Comparison of ENCODE assay signal across 14 cellular contexts in the genomic region with DNA sequence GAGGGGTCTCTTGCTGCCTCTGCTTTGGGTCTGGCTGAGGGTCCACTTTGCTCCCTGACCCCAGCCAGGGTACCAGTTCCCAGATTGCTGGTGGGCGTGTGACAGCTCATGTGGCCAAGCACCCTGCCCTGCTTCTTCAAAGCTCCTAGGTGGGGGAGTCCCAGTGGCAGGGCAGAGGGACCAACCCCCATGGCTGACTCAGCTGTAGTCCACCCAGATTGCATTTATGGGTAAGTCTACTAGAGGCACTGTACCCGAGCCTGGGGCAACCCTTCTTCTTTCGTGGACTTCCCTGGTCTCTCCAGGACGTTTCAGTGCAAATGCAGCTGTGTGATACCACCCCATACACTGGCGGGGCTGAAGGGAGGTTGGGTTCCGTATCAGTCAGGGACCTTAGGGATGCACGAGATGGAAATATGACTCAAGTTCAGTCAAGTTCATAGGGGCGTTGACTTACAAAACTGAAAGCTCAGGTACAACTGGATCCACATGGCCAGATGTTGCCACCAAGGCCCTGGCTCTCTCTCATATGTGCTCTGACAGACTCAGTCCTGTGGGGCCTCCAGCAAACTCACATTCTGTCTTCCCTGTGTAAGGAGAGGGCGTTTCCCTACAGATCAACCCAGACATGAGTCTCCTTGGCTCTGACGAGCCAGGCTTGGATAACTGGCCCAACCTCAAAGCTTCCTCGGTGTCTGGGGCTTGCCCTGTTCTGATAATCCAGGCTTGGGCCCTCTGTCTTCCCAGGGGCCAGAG. TPM values are rescaled to one million over a fixed set of nuclear protein-coding genes. Genes with fewer than 3 reads are reported as not detected.
DNase-seq lines count a peak whose midpoint lies in the region; ATAC-seq and TF ChIP-seq lines count a peak whose summit lies in the region.
"Had no signal": no experiment of that assay in that cellular context is flagged by ENCODE, and none has a peak within 500 bp of the region (broad histone marks: within the 10 kb centered on the region; RNA-seq: fewer than 3 reads in every experiment).

No MANE protein-coding gene starts in this region.

- ATAC-seq in activated naive CD8-positive, alpha-beta T cell treated with anti-CD3 and anti-CD28 coated beads, Interleukin-2, amount 50 U/mL, for 24 hours: peak; percentile 33
- ATAC-seq in HG02588 (IDR thresholded peaks at IDR 0.05; ENCODE audit: unreplicated experiment) (no peak), GM19467 (IDR thresholded peaks at IDR 0.05; ENCODE audit: unreplicated experiment) (no peak)
- no peak for ATAC-seq in effector memory CD8-positive, alpha-beta T cell (replicated peaks)
- ATAC-seq: A549 had no signal

- H3K79me1 ChIP-seq in mesenchymal stem cell (replicated peaks; ENCODE audit: low read length, poor library complexity, severe bottlenecking): peaks cover 5% of the 10 kb centered on the region

- 94% methylated on average over 11 of the region's 11 CpGs for WGBS in mesenchymal stem cell
- 71% methylated on average over 11 of the region's 11 CpGs for WGBS in suprapubic skin

- no peak overlapping the region for H3K4me3 Mint-ChIP-seq in activated naive CD8-positive, alpha-beta T cell treated with anti-CD3 and anti-CD28 coated beads, Interleukin-2, amount 50 U/mL, for 24 hours
- no peak overlapping the region for H3K4me3 Mint-ChIP-seq in activated naive CD8-positive, alpha-beta T cell treated with anti-CD3 and anti-CD28 coated beads for 36 hours
- no peak overlapping the region for H3K4me3 Mint-ChIP-seq in effector memory CD8-positive, alpha-beta T cell
- H3K4me3 Mint-ChIP-seq: activated naive CD8-positive, alpha-beta T cell had no signal

- peak overlapping the region; percentile 87 for H2BK120ac ChIP-seq in mesenchymal stem cell (ENCODE audit: low read depth, low read length)

- peak overlapping the region; percentile 19 to 78 for H2BK12ac ChIP-seq in mesenchymal stem cell (ENCODE audit: low read length in 2 of 2)

- peak overlapping the region; percentile 80 for H4K8ac ChIP-seq in mesenchymal stem cell (ENCODE audit: low read length)

- H3K36me3 ChIP-seq in mesenchymal stem cell (ENCODE audit: control insufficient read depth in 1 of 2, insufficient read depth in 2 of 2, low read depth in 1 of 2, low read length in 2 of 2): no peaks in the 10 kb centered on the region
- H3K36me3 ChIP-seq in suprapubic skin: no peaks in the 10 kb centered on the region

- peak overlapping the region in 1 of 2 experiments; percentile 37 for H3K14ac ChIP-seq in mesenchymal stem cell (ENCODE audit: low read length in 2 of 2)

- H3K4ac ChIP-seq in mesenchymal stem cell (ENCODE audit: low read depth in 1 of 2, low read length in 2 of 2): peak overlapping the region; percentile 7 to 64

- TF ChIP-seq POLR2A in suprapubic skin (IDR thresholded peaks at IDR 0.05): no peak

- peaks cover 20% of the 10 kb centered on the region for H3K4me1 ChIP-seq in mesenchymal stem cell (ENCODE audit: control insufficient read depth, insufficient read depth, low read depth, low read length)
- peaks cover 27% of the 10 kb centered on the region for H3K4me1 ChIP-seq in suprapubic skin

- DNase-seq in activated naive CD8-positive, alpha-beta T cell treated with anti-CD3 and anti-CD28 coated beads, Interleukin-2, amount 50 U/mL, for 24 hours: no peak
- no peak for DNase-seq in activated naive CD8-positive, alpha-beta T cell treated with anti-CD3 and anti-CD28 coated beads for 36 hours
- peak; percentile 19 for DNase-seq in mesenchymal stem cell
- no peak for DNase-seq in suprapubic skin (ENCODE audit: low spot score in 2 of 2)
- DNase-seq in effector memory CD8-positive, alpha-beta T cell: no peak
- DNase-seq: NCI-H1436 treated with DMSO at 0.1 percent for 48 hours had no signal

- H3K4me3 ChIP-seq in mesenchymal stem cell (ENCODE audit: insufficient read depth in 1 of 2, low read depth in 1 of 2, low read length in 2 of 2) (no peak overlapping the region), suprapubic skin (no peak overlapping the region)
- H3K4me3 ChIP-seq: A549 had no signal

- H3K9ac ChIP-seq in mesenchymal stem cell (ENCODE audit: low read length): no peak overlapping the region

- no peak overlapping the region for H2BK5ac ChIP-seq in mesenchymal stem cell (ENCODE audit: low read depth, low read length, poor library complexity, severe bottlenecking)

- peak overlapping the region; percentile 5 for H3K27ac ChIP-seq in angular gyrus (ENCODE audit: low read depth, low read length)
- H3K27ac ChIP-seq in mesenchymal stem cell (ENCODE audit: low read length, poor library complexity, severe bottlenecking): no peak overlapping the region
- peak overlapping the region; percentile 29 for H3K27ac ChIP-seq in suprapubic skin

- H3K36me3 Mint-ChIP-seq in activated naive CD8-positive, alpha-beta T cell treated with anti-CD3 and anti-CD28 coated beads, Interleukin-2, amount 50 U/mL, for 24 hours (ENCODE audit: low read depth): peaks cover 2% of the 10 kb centered on the region
- no peaks in the 10 kb centered on the region for H3K36me3 Mint-ChIP-seq in activated naive CD8-positive, alpha-beta T cell treated with anti-CD3 and anti-CD28 coated beads for 36 hours
- no peaks in the 10 kb centered on the region for H3K36me3 Mint-ChIP-seq in effector memory CD8-positive, alpha-beta T cell (ENCODE audit: insufficient read depth)
- H3K36me3 Mint-ChIP-seq: activated naive CD8-positive, alpha-beta T cell had no signal

- H3K9me3 ChIP-seq in mesenchymal stem cell (ENCODE audit: control insufficient read depth, low read length): no peaks in the 10 kb centered on the region
- H3K9me3 ChIP-seq in suprapubic skin: no peaks in the 10 kb centered on the region
- H3K9me3 ChIP-seq: A549 had no signal

- peak overlapping the region; percentile 73 for H2BK15ac ChIP-seq in mesenchymal stem cell (ENCODE audit: low read depth, poor library complexity, severe bottlenecking)

- no peaks in the 10 kb centered on the region for H3K27me3 Mint-ChIP-seq in activated naive CD8-positive, alpha-beta T cell treated with anti-CD3 and anti-CD28 coated beads, Interleukin-2, amount 50 U/mL, for 24 hours
- H3K27me3 Mint-ChIP-seq in activated naive CD8-positive, alpha-beta T cell treated with anti-CD3 and anti-CD28 coated beads for 36 hours: no peaks in the 10 kb centered on the region
- peaks cover 0 to 9% of the 10 kb centered on the region in 2 donors for H3K27me3 Mint-ChIP-seq in effector memory CD8-positive, alpha-beta T cell
- H3K27me3 Mint-ChIP-seq: activated naive CD8-positive, alpha-beta T cell had no signal

- peak overlapping the region; percentile 90 to 95 for H3K18ac ChIP-seq in mesenchymal stem cell (ENCODE audit: low read depth in 1 of 2, low read length in 2 of 2)

- H3K27me3 ChIP-seq in mesenchymal stem cell (ENCODE audit: control insufficient read depth in 1 of 2, insufficient read depth in 1 of 2, low read length in 2 of 2) (no peaks in the 10 kb centered on the region), suprapubic skin (no peaks in the 10 kb centered on the region)

- TF ChIP-seq EP300 in suprapubic skin (IDR thresholded peaks at IDR 0.05): no peak

- H3K27ac Mint-ChIP-seq in activated naive CD8-positive, alpha-beta T cell treated with anti-CD3 and anti-CD28 coated beads, Interleukin-2, amount 50 U/mL, for 24 hours: no peak overlapping the region
- H3K27ac Mint-ChIP-seq in activated naive CD8-positive, alpha-beta T cell treated with anti-CD3 and anti-CD28 coated beads for 36 hours: no peak overlapping the region
- H3K27ac Mint-ChIP-seq in effector memory CD8-positive, alpha-beta T cell: no peak overlapping the region
- H3K27ac Mint-ChIP-seq: activated naive CD8-positive, alpha-beta T cell had no signal

- peak overlapping the region; percentile 90 for H4K91ac ChIP-seq in mesenchymal stem cell (ENCODE audit: low read length)

- no peak overlapping the region for H2AFZ ChIP-seq in mesenchymal stem cell (ENCODE audit: low read depth, low read length)

- peak overlapping the region; percentile 29 for H2AK5ac ChIP-seq in mesenchymal stem cell (ENCODE audit: low read length, severe bottlenecking)

- no peak overlapping the region for H3K4me2 ChIP-seq in mesenchymal stem cell (ENCODE audit: low read length, poor library complexity, severe bottlenecking)
- H3K4me2 ChIP-seq: A549 had no signal

- no peaks in the 10 kb centered on the region for H3K9me3 Mint-ChIP-seq in activated naive CD8-positive, alpha-beta T cell treated with anti-CD3 and anti-CD28 coated beads, Interleukin-2, amount 50 U/mL, for 24 hours
- no peaks in the 10 kb centered on the region for H3K9me3 Mint-ChIP-seq in activated naive CD8-positive, alpha-beta T cell treated with anti-CD3 and anti-CD28 coated beads for 36 hours
- no peaks in the 10 kb centered on the region for H3K9me3 Mint-ChIP-seq in effector memory CD8-positive, alpha-beta T cell

- no peak for TF ChIP-seq CTCF in suprapubic skin (IDR thresholded peaks at IDR 0.05)

- H3K4me1 Mint-ChIP-seq in activated naive CD8-positive, alpha-beta T cell treated with anti-CD3 and anti-CD28 coated beads, Interleukin-2, amount 50 U/mL, for 24 hours: peaks cover 11% of the 10 kb centered on the region
- peaks cover 9% of the 10 kb centered on the region for H3K4me1 Mint-ChIP-seq in activated naive CD8-positive, alpha-beta T cell treated with anti-CD3 and anti-CD28 coated beads for 36 hours
- H3K4me1 Mint-ChIP-seq in effector memory CD8-positive, alpha-beta T cell (ENCODE audit: low read depth in 2 of 2): peaks cover 5 to 9% of the 10 kb centered on the region in 2 donors

- H3K23ac ChIP-seq in mesenchymal stem cell (ENCODE audit: low read length in 2 of 2): peak overlapping the region in 1 of 2 experiments; percentile 20

RNA-seq across cellular contexts. Expression of gene PTPRE, which starts 13.6 kb away (rescaled TPM):
- 10 to 100 TPM; 21.9 to 26.7 TPM for total RNA-seq in activated naive CD8-positive, alpha-beta T cell treated with anti-CD3 and anti-CD28 coated beads for 36 hours
- 20.4 TPM for polyA plus RNA-seq in mesenchymal stem cell (2013, experiment 1 of 2)
- polyA plus RNA-seq in mesenchymal stem cell (2013, experiment 2 of 2): 22.5 TPM
- 10 to 100 TPM; 10.2 to 46.8 (median 28.8) TPM for total RNA-seq in suprapubic skin

RNA-seq across cellular contexts. Expression of gene CLRN3, which starts 27.8 kb away (rescaled TPM):
- total RNA-seq in activated naive CD8-positive, alpha-beta T cell treated with anti-CD3 and anti-CD28 coated beads for 36 hours: not detected
- 0.07 TPM for polyA plus RNA-seq in mesenchymal stem cell (2013, experiment 1 of 2)
- polyA plus RNA-seq in mesenchymal stem cell (2013, experiment 2 of 2): 0.05 TPM
- total RNA-seq in suprapubic skin: not detected
- total RNA-seq: fibroblast of villous mesenchyme, myocyte, ureter had no signal
